In the genomic region with DNA sequence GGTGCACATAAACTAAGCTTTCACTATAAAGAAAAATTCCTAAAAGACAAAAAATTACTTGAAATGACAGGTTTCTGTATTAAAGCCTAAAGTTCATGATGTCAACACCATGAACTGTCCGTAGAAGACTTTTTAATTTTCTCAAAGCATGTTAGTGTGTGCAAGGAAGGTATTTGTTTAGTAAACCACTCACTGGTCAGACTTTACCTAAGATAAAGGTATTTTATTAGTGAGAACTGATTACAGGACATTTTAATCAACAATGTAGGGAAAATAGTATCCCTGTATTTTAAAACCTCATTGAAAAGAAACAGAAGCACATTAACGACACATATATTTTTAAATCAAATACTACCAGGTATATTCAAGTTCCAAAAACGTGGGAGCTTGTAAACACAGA, we compare ENCODE assay signal across 9 cellular contexts. TPM values are rescaled to one million over a fixed set of nuclear protein-coding genes. Genes with fewer than 3 reads are reported as not detected.
DNase-seq lines count a peak whose midpoint lies in the region; ATAC-seq and TF ChIP-seq lines count a peak whose summit lies in the region.
"Had no signal": no experiment of that assay in that cellular context is flagged by ENCODE, and none has a peak within 500 bp of the region (broad histone marks: within the 10 kb centered on the region; RNA-seq: fewer than 3 reads in every experiment).

No MANE protein-coding gene starts in this region.

- in situ Hi-C loops in HAP-1 (cut with MboI; ENCODE audit: low sequenced_read_pairs) = no loop called here

- no peaks in the 10 kb centered on the region for H3K27me3 Mint-ChIP-seq in activated CD4-positive, alpha-beta memory T cell treated with anti-CD3 and anti-CD28 coated beads for 36 hours
- H3K27me3 Mint-ChIP-seq in glutamatergic neuron (ENCODE audit: unreplicated experiment) = peaks cover 12% of the 10 kb centered on the region

- POLR2A ChIA-PET in activated CD4-positive, alpha-beta memory T cell treated with anti-CD3 and anti-CD28 coated beads for 36 hours (lab: Charles Lee) = interaction anchor here (0.7 to 5.5 kb wide), 7 partner anchors 18 to 403 kb away, joined by 3 to 81 read pairs (median 8); partner anchors contain the start of gene EED

- 4 to 10% (median 7%) methylated on average over 3 of the region's 3 CpGs for WGBS in spleen, 5 donors

- CTCF ChIA-PET in activated CD4-positive, alpha-beta memory T cell treated with anti-CD3 and anti-CD28 coated beads for 36 hours (lab: Charles Lee) = interaction anchor here (1.0 to 6.1 kb wide), 6 partner anchors 15 to 136 kb away, joined by 4 to 58 read pairs (median 6); no protein-coding TSS in a partner anchor

- peaks cover 36% of the 10 kb centered on the region for H3K36me3 Mint-ChIP-seq in activated CD4-positive, alpha-beta memory T cell treated with anti-CD3 and anti-CD28 coated beads for 36 hours
- no peaks in the 10 kb centered on the region for H3K36me3 Mint-ChIP-seq in glutamatergic neuron (ENCODE audit: unreplicated experiment)

- peaks cover 49% of the 10 kb centered on the region for H3K4me1 Mint-ChIP-seq in activated CD4-positive, alpha-beta memory T cell treated with anti-CD3 and anti-CD28 coated beads for 36 hours (ENCODE audit: low read depth)
- peaks cover 27% of the 10 kb centered on the region for H3K4me1 Mint-ChIP-seq in glutamatergic neuron (ENCODE audit: low read depth, unreplicated experiment)

- no peak for ATAC-seq in HG02759 (IDR thresholded peaks at IDR 0.05; ENCODE audit: unreplicated experiment)

- H3K27me3 ChIP-seq in HAP-1 (ENCODE audit: low read depth) = no peaks in the 10 kb centered on the region
- H3K27me3 ChIP-seq in spleen (replicated peaks in 1 of 7) = no peaks in the 10 kb centered on the region

- H3K36me3 ChIP-seq in HAP-1 (replicated peaks) (no peaks in the 10 kb centered on the region), spleen (no peaks in the 10 kb centered on the region)

- TF ChIP-seq CTCF in glutamatergic neuron (IDR thresholded peaks at IDR 0.05; ENCODE audit: partially characterized antibody, unreplicated experiment) (no peak), spleen (IDR thresholded peaks at IDR 0.05 in 8 of 11, conservative IDR thresholded peaks at IDR 0.05 in 3 of 11) (no peak)

- H3K9me3 ChIP-seq in HAP-1 = no peaks in the 10 kb centered on the region
- H3K9me3 ChIP-seq in spleen = no peaks in the 10 kb centered on the region

- TF ChIP-seq POLR2A in spleen (IDR thresholded peaks at IDR 0.05) = no peak

- intact Hi-C loops in activated CD4-positive, alpha-beta memory T cell treated with anti-CD3 and anti-CD28 coated beads for 36 hours (cut with micrococcal nuclease) = loop anchor here (1.0 to 5.0 kb wide), 2 partner anchors 10 to 51 kb away; no protein-coding TSS in a partner anchor
- intact Hi-C loops in spleen (cut with DNase I; ENCODE audit: low total_unique reads) = no loop called here

- H3K4me1 ChIP-seq in HAP-1 (peaks cover 24% of the 10 kb centered on the region), spleen (peaks cover 42 to 80% (median 63%) of the 10 kb centered on the region in 6 donors)

- H3K4me3 ChIP-seq in HAP-1 (peak overlapping the region; percentile 73), spleen (peak overlapping the region; percentile 77 to 96 (median 92))

- peak overlapping the region; percentile 88 for H3K27ac Mint-ChIP-seq in activated CD4-positive, alpha-beta memory T cell treated with anti-CD3 and anti-CD28 coated beads for 36 hours
- no peak overlapping the region for H3K27ac Mint-ChIP-seq in glutamatergic neuron (ENCODE audit: unreplicated experiment)

- no peaks in the 10 kb centered on the region for H3K9me3 Mint-ChIP-seq in activated CD4-positive, alpha-beta memory T cell treated with anti-CD3 and anti-CD28 coated beads for 36 hours
- H3K9me3 Mint-ChIP-seq in glutamatergic neuron (ENCODE audit: unreplicated experiment) = peaks cover 10% of the 10 kb centered on the region

- H3K27ac ChIP-seq in spleen = peak overlapping the region in 7 of 8 donors; percentile 97 to 99 (median 98)

- H3K4me3 Mint-ChIP-seq in activated CD4-positive, alpha-beta memory T cell treated with anti-CD3 and anti-CD28 coated beads for 36 hours = peak overlapping the region; percentile 96
- peak overlapping the region; percentile 100 for H3K4me3 Mint-ChIP-seq in glutamatergic neuron (ENCODE audit: unreplicated experiment)

- no peak for DNase-seq in HAP-1 (ENCODE audit: low spot score in 2 of 2)
- DNase-seq in activated CD4-positive, alpha-beta memory T cell treated with anti-CD3 and anti-CD28 coated beads for 36 hours = no peak
- no peak for DNase-seq in glutamatergic neuron
- DNase-seq in spleen = no peak
- no peak for DNase-seq in RPMI8226
- no peak for DNase-seq in NCI-H2171 treated with DMSO at 0.1 percent for 48 hours (lab: John Stamatoyannopoulos, UW)
- DNase-seq in effector CD4-positive, alpha-beta T cell = no peak
- DNase-seq: NCI-H510A treated with DMSO at 0.1 percent for 48 hours had no signal

RNA-seq across cellular contexts. Expression of gene PICALM, which starts 2.9 kb away (rescaled TPM):
- 10 to 100 TPM; 75.9 to 90.4 TPM for total RNA-seq in activated CD4-positive, alpha-beta memory T cell treated with anti-CD3 and anti-CD28 coated beads for 36 hours
- total RNA-seq in glutamatergic neuron (ENCODE audit: unreplicated experiment) (117 TPM), spleen (100 to 1,000 TPM; 220 to 500 (median 354) TPM)
- 10 to 100 TPM; 42.9 to 76.8 (median 55.3) TPM for polyA plus RNA-seq in spleen
